ENCODE assay signal across 24 cellular contexts in the genomic region with DNA sequence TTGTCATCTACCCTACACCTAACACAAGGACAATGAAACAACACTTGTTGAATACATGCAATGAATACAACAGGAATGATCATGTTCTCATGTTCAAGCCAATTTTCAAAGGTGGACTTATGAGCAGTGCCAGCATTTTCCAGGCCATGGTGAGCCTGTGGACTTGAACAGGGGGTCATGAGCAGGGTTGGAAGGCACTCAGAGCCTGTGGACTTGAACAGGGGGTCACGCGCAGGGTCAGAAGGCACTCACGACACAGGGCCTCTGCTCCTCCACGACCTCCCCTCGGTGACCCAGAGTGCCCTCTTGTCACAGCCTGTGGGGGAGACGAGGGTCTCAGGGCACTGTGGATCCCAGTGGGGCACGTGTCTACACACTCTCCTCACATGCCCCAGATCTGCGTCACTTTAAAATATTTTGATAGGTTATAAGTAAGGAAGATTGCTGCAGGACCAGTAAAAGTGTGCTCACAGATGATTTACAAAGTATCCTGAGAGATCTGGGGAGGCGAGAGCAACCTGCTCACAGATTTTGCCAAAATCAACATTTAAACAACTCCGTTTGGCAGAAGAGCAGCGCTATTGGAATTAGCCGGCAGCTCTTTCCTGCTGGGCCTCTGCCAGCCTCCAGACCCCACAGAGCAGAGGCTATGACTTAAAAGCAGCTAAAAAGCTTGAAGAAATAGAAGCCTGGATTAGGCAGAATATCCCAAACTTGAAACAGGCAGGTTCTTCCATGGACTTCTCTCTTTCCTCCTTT.
DNase-seq lines count a peak whose midpoint lies in the region; ATAC-seq, FAIRE-seq and TF ChIP-seq lines count a peak whose summit lies in the region.
"Had no signal": no experiment of that assay in that cellular context is flagged by ENCODE, and none has a peak within 500 bp of the region (broad histone marks: within the 10 kb centered on the region; RNA-seq: fewer than 3 reads in every experiment).

No MANE protein-coding gene starts in this region.

- peaks cover 15% of the 10 kb centered on the region for H3K27me3 Mint-ChIP-seq in activated naive CD4-positive, alpha-beta T cell treated with anti-CD3 and anti-CD28 coated beads for 36 hours (ENCODE audit: low read depth)

- CTCF ChIA-PET in activated naive CD4-positive, alpha-beta T cell treated with anti-CD3 and anti-CD28 coated beads for 36 hours (lab: Charles Lee), result no interaction called here

- H3K27ac Mint-ChIP-seq in activated naive CD4-positive, alpha-beta T cell treated with anti-CD3 and anti-CD28 coated beads for 36 hours, result no peak overlapping the region
- H3K27ac Mint-ChIP-seq: activated B cell treated with CpG ODN at 0.5 μM for 24 hours; activated naive CD8-positive, alpha-beta T cell treated with anti-CD3 and anti-CD28 coated beads for 36 hours; H9 had no signal

- no peaks in the 10 kb centered on the region for H3K9me3 Mint-ChIP-seq in activated naive CD4-positive, alpha-beta T cell treated with anti-CD3 and anti-CD28 coated beads for 36 hours
- H3K9me3 Mint-ChIP-seq: activated B cell treated with CpG ODN at 0.5 μM for 24 hours; activated naive CD8-positive, alpha-beta T cell treated with anti-CD3 and anti-CD28 coated beads for 36 hours; H9 had no signal

- in situ Hi-C loops in T47D (cut with HindIII; ENCODE audit: low pct_unique_long_range_greater_than_20kb, low sequenced_read_pairs), result no loop called here

- no peak overlapping the region for H3K4me3 Mint-ChIP-seq in activated naive CD4-positive, alpha-beta T cell treated with anti-CD3 and anti-CD28 coated beads for 36 hours
- H3K4me3 Mint-ChIP-seq: activated naive CD8-positive, alpha-beta T cell treated with anti-CD3 and anti-CD28 coated beads for 36 hours; H9 had no signal

- no peak for TF ChIP-seq CTCF in ovary (IDR thresholded peaks at IDR 0.05)

- intact Hi-C loops in ovary (cut with DNase I), result no loop called here
- intact Hi-C loops in activated naive CD4-positive, alpha-beta T cell treated with anti-CD3 and anti-CD28 coated beads for 36 hours (cut with micrococcal nuclease), result no loop called here

- H3K27me3 ChIP-seq in ovary, result no peaks in the 10 kb centered on the region

- no peaks in the 10 kb centered on the region for H3K36me3 Mint-ChIP-seq in activated naive CD4-positive, alpha-beta T cell treated with anti-CD3 and anti-CD28 coated beads for 36 hours (ENCODE audit: low read depth)
- H3K36me3 Mint-ChIP-seq: activated naive CD8-positive, alpha-beta T cell treated with anti-CD3 and anti-CD28 coated beads for 36 hours had no signal

- H3K4me1 Mint-ChIP-seq in activated naive CD4-positive, alpha-beta T cell treated with anti-CD3 and anti-CD28 coated beads for 36 hours (ENCODE audit: low read depth), result no peaks in the 10 kb centered on the region
- H3K4me1 Mint-ChIP-seq: activated naive CD8-positive, alpha-beta T cell treated with anti-CD3 and anti-CD28 coated beads for 36 hours had no signal

- no peak overlapping the region for H3K27ac ChIP-seq in ovary
- H3K27ac ChIP-seq: epithelial cell of prostate, heart left ventricle, HL-60, skin epidermis had no signal

- peak; percentile 13 for FAIRE-seq in GM12891 (lab: Jason Lieb, UNC)
- FAIRE-seq: astrocyte, D721Med had no signal

- ATAC-seq in HG03025 (IDR thresholded peaks at IDR 0.05; ENCODE audit: low FRiP score, unreplicated experiment), result no peak
- ATAC-seq: heart left ventricle had no signal

- DNase-seq in GM12891 (ENCODE audit: insufficient read length, low spot score) (no peak), NCI-H1092 treated with DMSO at 0.1 percent for 48 hours (lab: John Stamatoyannopoulos, UW) (peak; percentile 54), T47D (ENCODE audit: low read depth in 1 of 2, low spot score in 1 of 2) (peak; percentile 52 to 61), ovary (peak in 3 of 5 donors; percentile 27 to 68 (median 34)), activated T-cell treated with anti-CD3 and anti-CD28 coated beads for 4 hours (no peak)
- no peak for DNase-seq in activated naive CD4-positive, alpha-beta T cell treated with anti-CD3 and anti-CD28 coated beads for 36 hours
- DNase-seq: activated B cell treated with CpG ODN at 0.5 μM for 24 hours; activated CD4-positive, alpha-beta T cell treated with anti-CD3 and anti-CD28 coated beads, Interleukin-2, amount 50 U/mL, for 48 hours; activated CD8-positive, alpha-beta memory T cell treated with anti-CD3 and anti-CD28 coated beads, Interleukin-2, amount 50 U/mL, for 48 hours; activated naive CD8-positive, alpha-beta T cell treated with anti-CD3 and anti-CD28 coated beads for 36 hours; EL; foreskin fibroblast; H9; heart left ventricle; NCI-H2171; NCI-H524 treated with DMSO at 0.1 percent for 48 hours; stimulated activated CD4-positive, alpha-beta T cell treated with anti-CD3 and anti-CD28 coated beads, Interleukin-2, amount 100 ng/mL, for 24 hours had no signal

- no peaks in the 10 kb centered on the region for H3K36me3 ChIP-seq in ovary
- H3K36me3 ChIP-seq: heart left ventricle had no signal

- H3K4me3 ChIP-seq in ovary, result no peak overlapping the region
- H3K4me3 ChIP-seq: heart left ventricle, lung, skin epidermis had no signal

- no peaks in the 10 kb centered on the region for H3K4me1 ChIP-seq in ovary (ENCODE audit: insufficient read depth)
- H3K4me1 ChIP-seq: heart left ventricle had no signal

- TF ChIP-seq EP300 in ovary (IDR thresholded peaks at IDR 0.05), result no peak

- TF ChIP-seq POLR2A in GM12891 (IDR thresholded peaks at IDR 0.05; ENCODE audit: low read depth, low read length) (no peak), ovary (IDR thresholded peaks at IDR 0.05) (no peak)

- WGBS in ovary, 3 donors, result 26 to 35% (median 29%) methylated on average over 12 of the region's 12 CpGs

- H3K9me3 ChIP-seq in ovary, result no peaks in the 10 kb centered on the region
- H3K9me3 ChIP-seq: heart left ventricle had no signal

TF ChIP-seq in GM12891, 5 proteins besides CTCF, POLR2A, EP300 and RAD21:
- TF ChIP-seq TAF1 (IDR thresholded peaks at IDR 0.05; ENCODE audit: low read depth, low read length) (no peak), PAX5 (IDR thresholded peaks at IDR 0.05; ENCODE audit: insufficient read depth, low read length, severe bottlenecking) (no peak), POU2F2 (IDR thresholded peaks at IDR 0.05; ENCODE audit: low read depth, low read length) (no peak), SPI1 (IDR thresholded peaks at IDR 0.05; ENCODE audit: low read depth, low read length) (no peak), POLR2AphosphoS5 (IDR thresholded peaks at IDR 0.05; ENCODE audit: low read depth, low read length) (no peak)

Comparison
In these comparisons a context has a peak if more than half of its experiments do, and no peak if none do; other contexts are left out.
1. DNase-seq: peak in NCI-H1092 treated with DMSO at 0.1 percent for 48 hours (single experiment), T47D (2 of 2) and ovary (3 of 5); none in GM12891 (single experiment), activated naive CD4-positive, alpha-beta T cell treated with anti-CD3 and anti-CD28 coated beads for 36 hours (single experiment) and activated T-cell treated with anti-CD3 and anti-CD28 coated beads for 4 hours (single experiment).